Comparison of ENCODE assay signal across 21 cellular contexts in genomic region chr17:80645706-80646325, GRCh38.
DNase-seq lines count a peak whose midpoint lies in the region; ATAC-seq lines count a peak whose summit lies in the region.
"Had no signal": no experiment of that assay in that cellular context is flagged by ENCODE, and none has a peak within 500 bp of the region (broad histone marks: within the 10 kb centered on the region; RNA-seq: fewer than 3 reads in every experiment).

No MANE protein-coding gene starts in this region.

- in situ Hi-C loops in G401 (cut with HindIII; ENCODE audit: low sequenced_read_pairs) = no loop called here

- DNase-seq in activated CD4-positive, alpha-beta T cell treated with anti-CD3 and anti-CD28 coated beads for 36 hours = no peak
- DNase-seq in activated CD4-positive, alpha-beta T cell treated with anti-CD3 and anti-CD28 coated beads, Interleukin-2, amount 50 U/mL, for 4 hours = no peak
- DNase-seq in G401 (ENCODE audit: low spot score) (peak; percentile 58), T-helper 17 cell (no peak), dermis microvascular lymphatic vessel endothelial cell (ENCODE audit: low read depth in 2 of 2) (peak; percentile 7 to 16), Ammon's horn (ENCODE audit: low spot score) (no peak), NCI-H82 treated with DMSO at 0.1 percent for 48 hours (lab: John Stamatoyannopoulos, UW; ENCODE audit: unreplicated experiment) (no peak), Right ventricle myocardium superior (no peak)
- DNase-seq: activated CD4-positive, alpha-beta T cell treated with anti-CD3 and anti-CD28 coated beads, Interleukin-2, amount 50 U/mL, for 48 hours; kidney; mucosa of descending colon; NK-92 treated with Interleukin-12 subunit alpha and Interleukin-12 subunit beta, amount 100 ng/mL, for 24 hours; Peyer's patch; SJCRH30; stimulated activated CD4-positive, alpha-beta T cell treated with anti-CD3 and anti-CD28 coated beads, Interleukin-4, amount 100 ng/mL, for 4 hours had no signal

- peaks cover 47% of the 10 kb centered on the region for H3K36me3 Mint-ChIP-seq in activated CD4-positive, alpha-beta T cell treated with anti-CD3 and anti-CD28 coated beads for 36 hours (ENCODE audit: low read depth)
- H3K36me3 Mint-ChIP-seq in T-helper 17 cell (ENCODE audit: low read depth) = peaks cover 8% of the 10 kb centered on the region

- H3K4me1 Mint-ChIP-seq in activated CD4-positive, alpha-beta T cell treated with anti-CD3 and anti-CD28 coated beads for 36 hours = peaks cover 68% of the 10 kb centered on the region
- H3K4me1 Mint-ChIP-seq in T-helper 17 cell = peaks cover 39% of the 10 kb centered on the region

- H3K4me3 Mint-ChIP-seq in activated CD4-positive, alpha-beta T cell treated with anti-CD3 and anti-CD28 coated beads for 36 hours = no peak overlapping the region
- peak overlapping the region; percentile 41 for H3K4me3 Mint-ChIP-seq in T-helper 17 cell
- H3K4me3 Mint-ChIP-seq: dendritic cell treated with granulocyte-macrophage colony-stimulating factor and Interleukin-4, amounts not matched to agents 40 ng/mL and 50 ng/mL, for 4 days had no signal

- no peaks in the 10 kb centered on the region for H3K9me3 Mint-ChIP-seq in activated CD4-positive, alpha-beta T cell treated with anti-CD3 and anti-CD28 coated beads for 36 hours (ENCODE audit: low read depth)
- H3K9me3 Mint-ChIP-seq: dendritic cell treated with granulocyte-macrophage colony-stimulating factor and Interleukin-4, amounts not matched to agents 40 ng/mL and 50 ng/mL, for 4 days had no signal

- no peaks in the 10 kb centered on the region for H3K27me3 Mint-ChIP-seq in activated CD4-positive, alpha-beta T cell treated with anti-CD3 and anti-CD28 coated beads for 36 hours
- no peaks in the 10 kb centered on the region for H3K27me3 Mint-ChIP-seq in T-helper 17 cell
- H3K27me3 Mint-ChIP-seq: dendritic cell treated with granulocyte-macrophage colony-stimulating factor and Interleukin-4, amounts not matched to agents 40 ng/mL and 50 ng/mL, for 4 days had no signal

- H3K27ac Mint-ChIP-seq in activated CD4-positive, alpha-beta T cell treated with anti-CD3 and anti-CD28 coated beads for 36 hours = peak overlapping the region; percentile 69
- no peak overlapping the region for H3K27ac Mint-ChIP-seq in T-helper 17 cell
- H3K27ac Mint-ChIP-seq: dendritic cell treated with granulocyte-macrophage colony-stimulating factor and Interleukin-4, amounts not matched to agents 40 ng/mL and 50 ng/mL, for 4 days had no signal

- no peaks in the 10 kb centered on the region for H3K9me3 ChIP-seq in T-helper 17 cell (ENCODE audit: control insufficient read depth, low read length, poor library complexity, severe bottlenecking)
- H3K9me3 ChIP-seq: ascending aorta, HAP-1, mucosa of descending colon, Peyer's patch, thoracic aorta, vagina had no signal

- no peak for ATAC-seq in activated CD4-positive, alpha-beta T cell treated with anti-CD3 and anti-CD28 coated beads for 36 hours
- no peak for ATAC-seq in T-helper 17 cell
- no peak for ATAC-seq in Right ventricle myocardium superior (ENCODE audit: poor library complexity)
- ATAC-seq: mucosa of descending colon, sciatic nerve had no signal

- intact Hi-C loops in activated CD4-positive, alpha-beta T cell treated with anti-CD3 and anti-CD28 coated beads for 36 hours (cut with DNase I, micrococcal nuclease) = loop anchor here in 1 of 2 experiments (5.0 kb wide), 1 partner anchor 39 kb away; no protein-coding TSS in a partner anchor
- intact Hi-C loops in Right ventricle myocardium superior (cut with DNase I) = no loop called here

- CTCF ChIA-PET in activated CD4-positive, alpha-beta T cell treated with anti-CD3 and anti-CD28 coated beads for 36 hours (lab: Charles Lee) = no interaction called here

- POLR2A ChIA-PET in activated CD4-positive, alpha-beta T cell treated with anti-CD3 and anti-CD28 coated beads for 36 hours (lab: Charles Lee) = no interaction called here

Comparison
In these comparisons a context has a peak if more than half of its experiments do, and no peak if none do; other contexts are left out.
1. DNase-seq: peak in G401 (single experiment) and dermis microvascular lymphatic vessel endothelial cell (2 of 2); none in activated CD4-positive, alpha-beta T cell treated with anti-CD3 and anti-CD28 coated beads for 36 hours (single experiment), activated CD4-positive, alpha-beta T cell treated with anti-CD3 and anti-CD28 coated beads, Interleukin-2, amount 50 U/mL, for 4 hours (0 of 2), T-helper 17 cell (0 of 3), Ammon's horn (single experiment), NCI-H82 treated with DMSO at 0.1 percent for 48 hours (single experiment) and Right ventricle myocardium superior (single experiment).